In genomic region chr4:158729716-158730559, GRCh38 we compare ENCODE assay signal across 8 cellular contexts. TPM values are rescaled to one million over a fixed set of nuclear protein-coding genes. Genes with fewer than 3 reads are reported as not detected.
DNase-seq lines count a peak whose midpoint lies in the region; ATAC-seq, FAIRE-seq and TF ChIP-seq lines count a peak whose summit lies in the region.

No MANE protein-coding gene starts in this region.

- no peaks in the 10 kb centered on the region for H3K9me3 ChIP-seq in gastroesophageal sphincter
- H3K9me3 ChIP-seq in parathyroid adenoma (ENCODE audit: control insufficient read depth, low read length): no peaks in the 10 kb centered on the region

- no peaks in the 10 kb centered on the region for H3K79me2 ChIP-seq in parathyroid adenoma

- TF ChIP-seq CTCF in gastroesophageal sphincter (IDR thresholded peaks at IDR 0.05) (peak; percentile 89 to 95 (median 92)), parathyroid adenoma (IDR thresholded peaks at IDR 0.05) (peak; percentile 85)

- DNase-seq in DMS53 (lab: John Stamatoyannopoulos, UW): peak; percentile 73
- DNase-seq in HPDE6-E6E7 (ENCODE audit: extremely low spot score): peak; percentile 52
- DNase-seq in RCC 7860 (ENCODE audit: low spot score): peak; percentile 13
- peak; percentile 76 for DNase-seq in activated effector memory CD4-positive, alpha-beta T cell treated with anti-CD3 and anti-CD28 coated beads, Interleukin-2, amount 50 U/mL, for 16 hours
- no peak for DNase-seq in cortex of kidney (lab: John Stamatoyannopoulos, UW)

- 13 to 18% methylated on average over 4 to 5 of the region's 5 CpGs for WGBS in gastroesophageal sphincter (ENCODE audit: low coverage in 1 of 2), 2 donors

- H3K4me1 ChIP-seq in gastroesophageal sphincter (no peaks in the 10 kb centered on the region), parathyroid adenoma (no peaks in the 10 kb centered on the region)

- ATAC-seq in GM19468 (IDR thresholded peaks at IDR 0.05; ENCODE audit: extremely low read depth, unreplicated experiment): peak; percentile 86
- ATAC-seq in gastroesophageal sphincter: peak; percentile 86

- H3K27ac ChIP-seq in gastroesophageal sphincter (no peak overlapping the region), parathyroid adenoma (no peak overlapping the region)

- no peak for FAIRE-seq in RCC 7860 (lab: Jason Lieb, UNC)

- no peak for TF ChIP-seq POLR2A in gastroesophageal sphincter (IDR thresholded peaks at IDR 0.05)

- no peak overlapping the region for H2AFZ ChIP-seq in parathyroid adenoma

- H3K4me2 ChIP-seq in parathyroid adenoma (ENCODE audit: low read length): no peak overlapping the region

- no peak for TF ChIP-seq EP300 in gastroesophageal sphincter (IDR thresholded peaks at IDR 0.05)

- H3K27me3 ChIP-seq in gastroesophageal sphincter (no peaks in the 10 kb centered on the region), parathyroid adenoma (ENCODE audit: control insufficient read depth, insufficient read depth, low read length) (no peaks in the 10 kb centered on the region)

- no peak overlapping the region for H3K9ac ChIP-seq in parathyroid adenoma

- H3K4me3 ChIP-seq in gastroesophageal sphincter (no peak overlapping the region), parathyroid adenoma (ENCODE audit: low read depth, low read length) (no peak overlapping the region)

- H3K36me3 ChIP-seq in gastroesophageal sphincter (no peaks in the 10 kb centered on the region), parathyroid adenoma (ENCODE audit: control insufficient read depth, insufficient read depth, low read length) (no peaks in the 10 kb centered on the region)

RNA-seq across cellular contexts. Expression of gene PPID, which starts 6.7 kb away (rescaled TPM):
- total RNA-seq in gastroesophageal sphincter: 10 to 100 TPM; 22.2 to 27.6 (median 25.7) TPM

RNA-seq across cellular contexts. Expression of gene FNIP2, which starts 38.9 kb away (rescaled TPM):
- total RNA-seq in gastroesophageal sphincter: 100 to 1,000 TPM in 1 of 4 donors, 10 to 100 TPM in 3; 53.0 to 135 (median 70.5) TPM

RNA-seq across cellular contexts. Expression of gene ETFDH, which starts 57.8 kb away (rescaled TPM):
- 10 to 100 TPM; 32.0 to 46.7 (median 38.9) TPM for total RNA-seq in gastroesophageal sphincter

RNA-seq across cellular contexts. Expression of gene C4orf46, which starts 58.3 kb away (rescaled TPM):
- total RNA-seq in gastroesophageal sphincter: 1 to 10 TPM; 2.8 to 4.2 (median 3.6) TPM
